8 cellular contexts compared by ENCODE assay signal in genomic region chr6:25963426-25964123, GRCh38. TPM values are rescaled to one million over a fixed set of nuclear protein-coding genes. Genes with fewer than 3 reads are reported as not detected.
A peak's percentile ranks its signal among the peaks of the same experiment; 100 is the strongest.
DNase-seq lines count a peak whose midpoint lies in the region; ATAC-seq, FAIRE-seq and TF ChIP-seq lines count a peak whose summit lies in the region.

No MANE protein-coding gene starts in this region.

- H3K4me3 Mint-ChIP-seq in natural killer cell treated with Interleukin-12 subunit alpha and Interleukin-12 subunit beta and Interleukin-15 and Interleukin-18, amount 100 ng/mL, for 72 hours = peak overlapping the region; percentile 93

- peak overlapping the region; percentile 98 for H3K4me2 ChIP-seq in OCI-LY1 (ENCODE audit: low read length)

- no peaks in the 10 kb centered on the region for H3K27me3 Mint-ChIP-seq in natural killer cell treated with Interleukin-12 subunit alpha and Interleukin-12 subunit beta and Interleukin-15 and Interleukin-18, amount 100 ng/mL, for 72 hours

- H3K4me3 ChIP-seq in OCI-LY1 (ENCODE audit: low read depth, low read length, poor library complexity, severe bottlenecking) = peak overlapping the region; percentile 93

- FAIRE-seq in frontal cortex (lab: Jason Lieb, UNC) = no peak

- intact Hi-C loops in posterior cingulate gyrus (cut with DNase I) = no loop called here

- no peaks in the 10 kb centered on the region for H4K20me1 ChIP-seq in OCI-LY1 (ENCODE audit: insufficient read depth, low read length)

- no peak for TF ChIP-seq CTCF in OCI-LY1 (IDR thresholded peaks at IDR 0.05; ENCODE audit: low read length)

- H3K4me1 Mint-ChIP-seq in natural killer cell treated with Interleukin-12 subunit alpha and Interleukin-12 subunit beta and Interleukin-15 and Interleukin-18, amount 100 ng/mL, for 72 hours (ENCODE audit: low read depth in 2 of 2) = peaks cover 80 to 84% of the 10 kb centered on the region in 2 donors

- H3K36me3 Mint-ChIP-seq in natural killer cell treated with Interleukin-12 subunit alpha and Interleukin-12 subunit beta and Interleukin-15 and Interleukin-18, amount 100 ng/mL, for 72 hours = peaks cover 39% of the 10 kb centered on the region

- H3K27me3 ChIP-seq in OCI-LY1 (ENCODE audit: insufficient read depth, low read length) = no peaks in the 10 kb centered on the region

- H3K9me3 ChIP-seq in OCI-LY1 (ENCODE audit: low read length) = peaks cover 13% of the 10 kb centered on the region; the same call in 1 of the 2 replicates

- H3K27ac ChIP-seq in OCI-LY1 (ENCODE audit: low read depth, low read length, poor library complexity, severe bottlenecking) = peak overlapping the region; percentile 55
- peak overlapping the region; percentile 91 for H3K27ac ChIP-seq in epithelial cell of prostate

- H3K4me1 ChIP-seq in OCI-LY1 (ENCODE audit: insufficient read depth, low read length, severe bottlenecking) = peaks cover 45% of the 10 kb centered on the region

- H3K9me2 ChIP-seq in OCI-LY1 (ENCODE audit: low read depth, low read length) = no peaks in the 10 kb centered on the region

- H2AFZ ChIP-seq in OCI-LY1 (ENCODE audit: low read length) = no peak overlapping the region

- peaks cover 3% of the 10 kb centered on the region for H3K9me3 Mint-ChIP-seq in natural killer cell treated with Interleukin-12 subunit alpha and Interleukin-12 subunit beta and Interleukin-15 and Interleukin-18, amount 100 ng/mL, for 72 hours

- peak overlapping the region; percentile 97 for H3K9ac ChIP-seq in OCI-LY1 (ENCODE audit: low read length)

- peaks cover 41% of the 10 kb centered on the region for H3K36me3 ChIP-seq in OCI-LY1 (ENCODE audit: insufficient read depth, low read length)

- no peak for ATAC-seq in natural killer cell treated with Interleukin-12 subunit alpha and Interleukin-12 subunit beta and Interleukin-15 and Interleukin-18, amount 100 ng/mL, for 72 hours
- ATAC-seq in GM18861 (IDR thresholded peaks at IDR 0.05; ENCODE audit: unreplicated experiment) = no peak

- DNase-seq in NCI-H146 (lab: John Stamatoyannopoulos, UW) (peak; percentile 14), NCI-H146 treated with DMSO at 0.1 percent for 48 hours (lab: John Stamatoyannopoulos, UW; ENCODE audit: unreplicated experiment) (no peak), epithelial cell of prostate (ENCODE audit: low read depth, low spot score) (peak; percentile 16), posterior cingulate gyrus (no peak), frontal cortex (ENCODE audit: low spot score in 2 of 2) (no peak)
- DNase-seq in natural killer cell treated with Interleukin-12 subunit alpha and Interleukin-12 subunit beta and Interleukin-15 and Interleukin-18, amount 100 ng/mL, for 72 hours (ENCODE audit: low spot score) = no peak

- H3K27ac Mint-ChIP-seq in natural killer cell treated with Interleukin-12 subunit alpha and Interleukin-12 subunit beta and Interleukin-15 and Interleukin-18, amount 100 ng/mL, for 72 hours = peak overlapping the region; percentile 88 to 97

- H3K79me2 ChIP-seq in OCI-LY1 (ENCODE audit: insufficient read depth, low read length) = peaks cover 5% of the 10 kb centered on the region; the same call in 1 of the 2 replicates

- no peaks in the 10 kb centered on the region for H3F3A ChIP-seq in OCI-LY1 (ENCODE audit: insufficient read depth, low read length)

RNA-seq across cellular contexts. Expression of gene TRIM38, which starts 1.0 kb away (rescaled TPM):
- 10 to 100 TPM; 17.8 to 19.1 TPM for total RNA-seq in natural killer cell treated with Interleukin-12 subunit alpha and Interleukin-12 subunit beta and Interleukin-15 and Interleukin-18, amount 100 ng/mL, for 72 hours
- total RNA-seq in frontal cortex = 0.41 TPM

RNA-seq across cellular contexts. Expression of gene SLC17A2, which starts 33.1 kb away (rescaled TPM):
- not detected for total RNA-seq in natural killer cell treated with Interleukin-12 subunit alpha and Interleukin-12 subunit beta and Interleukin-15 and Interleukin-18, amount 100 ng/mL, for 72 hours
- not detected for total RNA-seq in frontal cortex

Comparison
In these comparisons a context has a peak if more than half of its experiments do, and no peak if none do; other contexts are left out.
1. DNase-seq: peak in NCI-H146 (single experiment) and epithelial cell of prostate (single experiment); none in NCI-H146 treated with DMSO at 0.1 percent for 48 hours (single experiment), natural killer cell treated with Interleukin-12 subunit alpha and Interleukin-12 subunit beta and Interleukin-15 and Interleukin-18, amount 100 ng/mL, for 72 hours (single experiment), posterior cingulate gyrus (0 of 10) and frontal cortex (0 of 2).
2. RNA of gene TRIM38, which starts 1.0 kb away (total RNA-seq): 17.8 to 19.1 TPM in natural killer cell treated with Interleukin-12 subunit alpha and Interleukin-12 subunit beta and Interleukin-15 and Interleukin-18, amount 100 ng/mL, for 72 hours; 0.41 TPM in frontal cortex (single experiment); every median in the first group is over 10 times any median in the second.